ENCODE assay signal across 2 cellular contexts in the genomic region with DNA sequence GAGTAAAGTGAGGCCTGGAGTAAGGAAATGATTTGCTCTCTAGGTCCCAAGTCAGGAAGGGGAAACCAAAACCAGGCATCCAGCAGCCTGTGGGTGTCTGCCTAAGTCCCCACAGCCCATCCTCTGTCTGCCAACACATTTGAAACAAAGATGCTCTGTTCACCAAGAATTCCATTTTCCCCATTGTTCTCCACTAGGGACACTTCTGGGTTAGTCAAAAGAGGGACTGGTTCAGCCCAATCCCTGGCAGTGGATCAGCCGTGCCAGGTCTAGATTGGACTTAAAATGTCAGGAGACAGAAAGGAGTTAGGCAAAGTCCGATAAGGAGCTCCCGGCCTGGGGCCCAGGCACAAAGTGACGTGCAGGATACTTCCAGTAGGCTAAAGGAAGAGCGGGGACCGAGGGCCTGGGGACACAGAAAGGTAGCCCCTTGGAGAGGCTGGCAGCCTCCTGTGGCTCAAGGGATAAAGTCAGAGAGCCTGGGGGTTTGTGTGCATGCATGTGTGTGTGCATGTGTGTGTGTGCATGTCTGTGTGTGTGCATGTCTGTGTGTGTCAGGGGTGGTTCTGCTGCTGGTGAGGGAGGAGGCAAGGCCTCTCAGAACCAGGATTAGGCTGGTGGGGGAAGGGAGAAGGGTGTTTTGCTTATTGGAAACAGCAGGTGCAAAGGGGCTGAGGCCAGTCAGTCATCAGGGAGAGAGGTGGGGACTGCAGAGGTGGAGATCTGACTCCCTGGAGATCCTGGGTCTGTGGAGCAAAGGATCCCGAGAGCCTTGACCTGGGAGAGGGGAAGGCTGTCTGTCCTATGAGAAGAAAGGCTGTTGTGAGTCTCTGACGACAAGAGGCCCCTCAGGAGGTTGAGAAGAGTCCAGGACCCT.
TF ChIP-seq lines count a peak whose summit lies in the region.

No MANE protein-coding gene starts in this region.

TF ChIP-seq in HCT116, 20 proteins besides CTCF, POLR2A, EP300 and RAD21:
- TF ChIP-seq EZH2phosphoT487 (IDR thresholded peaks at IDR 0.05; ENCODE audit: borderline replicate concordance) = no peak
- no peak for TF ChIP-seq YY1 (IDR thresholded peaks at IDR 0.05; ENCODE audit: extremely low read depth, insufficient replicate concordance, low read depth, low read length)
- TF ChIP-seq, protein P1, sequence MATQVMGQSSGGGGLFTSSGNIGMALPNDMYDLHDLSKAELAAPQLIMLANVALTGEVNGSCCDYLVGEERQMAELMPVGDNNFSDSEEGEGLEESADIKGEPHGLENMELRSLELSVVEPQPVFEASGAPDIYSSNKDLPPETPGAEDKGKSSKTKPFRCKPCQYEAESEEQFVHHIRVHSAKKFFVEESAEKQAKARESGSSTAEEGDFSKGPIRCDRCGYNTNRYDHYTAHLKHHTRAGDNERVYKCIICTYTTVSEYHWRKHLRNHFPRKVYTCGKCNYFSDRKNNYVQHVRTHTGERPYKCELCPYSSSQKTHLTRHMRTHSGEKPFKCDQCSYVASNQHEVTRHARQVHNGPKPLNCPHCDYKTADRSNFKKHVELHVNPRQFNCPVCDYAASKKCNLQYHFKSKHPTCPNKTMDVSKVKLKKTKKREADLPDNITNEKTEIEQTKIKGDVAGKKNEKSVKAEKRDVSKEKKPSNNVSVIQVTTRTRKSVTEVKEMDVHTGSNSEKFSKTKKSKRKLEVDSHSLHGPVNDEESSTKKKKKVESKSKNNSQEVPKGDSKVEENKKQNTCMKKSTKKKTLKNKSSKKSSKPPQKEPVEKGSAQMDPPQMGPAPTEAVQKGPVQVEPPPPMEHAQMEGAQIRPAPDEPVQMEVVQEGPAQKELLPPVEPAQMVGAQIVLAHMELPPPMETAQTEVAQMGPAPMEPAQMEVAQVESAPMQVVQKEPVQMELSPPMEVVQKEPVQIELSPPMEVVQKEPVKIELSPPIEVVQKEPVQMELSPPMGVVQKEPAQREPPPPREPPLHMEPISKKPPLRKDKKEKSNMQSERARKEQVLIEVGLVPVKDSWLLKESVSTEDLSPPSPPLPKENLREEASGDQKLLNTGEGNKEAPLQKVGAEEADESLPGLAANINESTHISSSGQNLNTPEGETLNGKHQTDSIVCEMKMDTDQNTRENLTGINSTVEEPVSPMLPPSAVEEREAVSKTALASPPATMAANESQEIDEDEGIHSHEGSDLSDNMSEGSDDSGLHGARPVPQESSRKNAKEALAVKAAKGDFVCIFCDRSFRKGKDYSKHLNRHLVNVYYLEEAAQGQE (IDR thresholded peaks at IDR 0.05; ENCODE audit: low read depth) = no peak
- TF ChIP-seq ZFX (IDR thresholded peaks at IDR 0.05) = no peak
- TF ChIP-seq CEBPB (IDR thresholded peaks at IDR 0.05; ENCODE audit: low read depth) = no peak
- TF ChIP-seq, protein P2, sequence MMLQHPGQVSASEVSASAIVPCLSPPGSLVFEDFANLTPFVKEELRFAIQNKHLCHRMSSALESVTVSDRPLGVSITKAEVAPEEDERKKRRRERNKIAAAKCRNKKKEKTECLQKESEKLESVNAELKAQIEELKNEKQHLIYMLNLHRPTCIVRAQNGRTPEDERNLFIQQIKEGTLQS (IDR thresholded peaks at IDR 0.05) = no peak
- no peak for TF ChIP-seq ZNF274 (IDR thresholded peaks at IDR 0.05; ENCODE audit: low read depth, low read length)
- TF ChIP-seq FOSL1 (IDR thresholded peaks at IDR 0.05; ENCODE audit: low read depth) = no peak
- no peak for TF ChIP-seq JUND (IDR thresholded peaks at IDR 0.05)
- TF ChIP-seq SRF (IDR thresholded peaks at IDR 0.05; ENCODE audit: low read depth) = no peak
- TF ChIP-seq SP1 (IDR thresholded peaks at IDR 0.05; ENCODE audit: low read depth) = no peak

TF ChIP-seq in K562, 482 proteins besides CTCF, POLR2A, EP300 and RAD21:
- no peak for TF ChIP-seq C11orf30 (IDR thresholded peaks at IDR 0.05; ENCODE audit: low read depth)
- TF ChIP-seq, protein P3, sequence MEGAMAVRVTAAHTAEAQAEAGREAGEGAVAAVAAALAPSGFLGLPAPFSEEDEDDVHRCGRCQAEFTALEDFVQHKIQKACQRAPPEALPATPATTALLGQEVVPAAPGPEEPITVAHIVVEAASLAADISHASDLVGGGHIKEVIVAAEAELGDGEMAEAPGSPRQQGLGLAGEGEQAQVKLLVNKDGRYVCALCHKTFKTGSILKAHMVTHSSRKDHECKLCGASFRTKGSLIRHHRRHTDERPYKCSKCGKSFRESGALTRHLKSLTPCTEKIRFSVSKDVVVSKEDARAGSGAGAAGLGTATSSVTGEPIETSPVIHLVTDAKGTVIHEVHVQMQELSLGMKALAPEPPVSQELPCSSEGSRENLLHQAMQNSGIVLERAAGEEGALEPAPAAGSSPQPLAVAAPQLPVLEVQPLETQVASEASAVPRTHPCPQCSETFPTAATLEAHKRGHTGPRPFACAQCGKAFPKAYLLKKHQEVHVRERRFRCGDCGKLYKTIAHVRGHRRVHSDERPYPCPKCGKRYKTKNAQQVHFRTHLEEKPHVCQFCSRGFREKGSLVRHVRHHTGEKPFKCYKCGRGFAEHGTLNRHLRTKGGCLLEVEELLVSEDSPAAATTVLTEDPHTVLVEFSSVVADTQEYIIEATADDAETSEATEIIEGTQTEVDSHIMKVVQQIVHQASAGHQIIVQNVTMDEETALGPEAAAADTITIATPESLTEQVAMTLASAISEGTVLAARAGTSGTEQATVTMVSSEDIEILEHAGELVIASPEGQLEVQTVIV (CRISPR knock-in tag; IDR thresholded peaks at IDR 0.05; ENCODE audit: borderline replicate concordance) = no peak
- TF ChIP-seq, protein P4, sequence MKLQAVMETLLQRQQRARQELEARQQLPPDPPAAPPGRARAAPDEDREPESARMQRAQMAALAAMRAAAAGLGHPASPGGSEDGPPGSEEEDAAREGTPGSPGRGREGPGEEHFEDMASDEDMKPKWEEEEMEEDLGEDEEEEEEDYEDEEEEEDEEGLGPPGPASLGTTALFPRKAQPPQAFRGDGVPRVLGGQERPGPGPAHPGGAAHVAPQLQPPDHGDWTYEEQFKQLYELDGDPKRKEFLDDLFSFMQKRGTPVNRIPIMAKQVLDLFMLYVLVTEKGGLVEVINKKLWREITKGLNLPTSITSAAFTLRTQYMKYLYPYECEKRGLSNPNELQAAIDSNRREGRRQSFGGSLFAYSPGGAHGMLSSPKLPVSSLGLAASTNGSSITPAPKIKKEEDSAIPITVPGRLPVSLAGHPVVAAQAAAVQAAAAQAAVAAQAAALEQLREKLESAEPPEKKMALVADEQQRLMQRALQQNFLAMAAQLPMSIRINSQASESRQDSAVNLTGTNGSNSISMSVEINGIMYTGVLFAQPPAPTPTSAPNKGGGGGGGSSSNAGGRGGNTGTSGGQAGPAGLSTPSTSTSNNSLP (IDR thresholded peaks at IDR 0.05; ENCODE audit: borderline replicate concordance, low read depth, low read length) = no peak
- TF ChIP-seq CBX2 (IDR thresholded peaks at IDR 0.05; ENCODE audit: insufficient read depth, low read length, poor library complexity, severe bottlenecking) = no peak
- TF ChIP-seq MTA1 (IDR thresholded peaks at IDR 0.05; ENCODE audit: borderline replicate concordance) = no peak
- TF ChIP-seq RBM25 (IDR thresholded peaks at IDR 0.05; ENCODE audit: low read depth, low read length, severe bottlenecking) = no peak
- no peak for TF ChIP-seq ZNF24 (IDR thresholded peaks at IDR 0.05)
- TF ChIP-seq HIVEP1 (CRISPR knock-in tag; IDR thresholded peaks at IDR 0.05) = no peak
- no peak for TF ChIP-seq CTBP1 (IDR thresholded peaks at IDR 0.05; ENCODE audit: borderline replicate concordance)
- TF ChIP-seq, protein P5, sequence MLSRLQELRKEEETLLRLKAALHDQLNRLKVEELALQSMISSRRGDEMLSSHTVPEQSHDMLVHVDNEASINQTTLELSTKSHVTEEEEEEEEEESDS (CRISPR knock-in tag; IDR thresholded peaks at IDR 0.05) = no peak
- TF ChIP-seq, protein P6, sequence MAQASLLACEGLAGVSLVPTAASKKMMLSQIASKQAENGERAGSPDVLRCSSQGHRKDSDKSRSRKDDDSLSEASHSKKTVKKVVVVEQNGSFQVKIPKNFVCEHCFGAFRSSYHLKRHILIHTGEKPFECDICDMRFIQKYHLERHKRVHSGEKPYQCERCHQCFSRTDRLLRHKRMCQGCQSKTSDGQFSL (CRISPR knock-in tag; IDR thresholded peaks at IDR 0.05) = no peak
- TF ChIP-seq, protein P6 (tag; IDR thresholded peaks at IDR 0.05) = no peak
- no peak for TF ChIP-seq ZNF717 (CRISPR knock-in tag; IDR thresholded peaks at IDR 0.05)
- no peak for TF ChIP-seq CCAR2 (IDR thresholded peaks at IDR 0.05; ENCODE audit: low read depth, low read length)
- TF ChIP-seq TBP (optimal IDR thresholded peaks at IDR 0.05; ENCODE audit: low read depth, low read length) = no peak
- TF ChIP-seq SLC30A9 (CRISPR knock-in tag; IDR thresholded peaks at IDR 0.05) = no peak
- TF ChIP-seq BCL6 (CRISPR knock-in tag; IDR thresholded peaks at IDR 0.05) = no peak
- TF ChIP-seq COPS2 (conservative IDR thresholded peaks at IDR 0.05) = no peak
- TF ChIP-seq, protein P7, sequence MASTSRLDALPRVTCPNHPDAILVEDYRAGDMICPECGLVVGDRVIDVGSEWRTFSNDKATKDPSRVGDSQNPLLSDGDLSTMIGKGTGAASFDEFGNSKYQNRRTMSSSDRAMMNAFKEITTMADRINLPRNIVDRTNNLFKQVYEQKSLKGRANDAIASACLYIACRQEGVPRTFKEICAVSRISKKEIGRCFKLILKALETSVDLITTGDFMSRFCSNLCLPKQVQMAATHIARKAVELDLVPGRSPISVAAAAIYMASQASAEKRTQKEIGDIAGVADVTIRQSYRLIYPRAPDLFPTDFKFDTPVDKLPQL (IDR thresholded peaks at IDR 0.05; ENCODE audit: extremely low read depth, insufficient read length) = no peak
- no peak for TF ChIP-seq MAFF (IDR thresholded peaks at IDR 0.05; ENCODE audit: low read length)
- TF ChIP-seq ARNT (IDR thresholded peaks at IDR 0.05) = no peak
